Comparison of ENCODE assay signal across 17 cellular contexts in the genomic region with DNA sequence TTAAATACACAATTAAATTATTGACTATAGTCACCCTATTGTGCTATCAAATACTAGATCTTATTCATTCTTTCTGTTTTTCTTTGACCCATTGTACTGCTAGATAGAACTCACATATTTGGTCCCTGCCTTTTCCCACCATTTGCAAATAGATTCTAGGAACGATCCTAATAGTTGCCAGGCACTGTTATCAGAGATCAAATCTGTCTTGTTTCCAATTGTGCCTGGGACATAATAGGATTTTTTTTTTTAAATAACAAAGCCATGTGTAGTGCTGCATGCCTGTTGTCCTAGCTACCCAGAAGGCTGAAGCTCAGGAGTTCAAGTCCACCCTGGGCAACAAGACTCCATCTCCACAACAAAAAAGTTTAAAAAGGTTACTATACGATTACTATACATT.
"Had no signal": no experiment of that assay in that cellular context is flagged by ENCODE, and none has a peak within 500 bp of the region (broad histone marks: within the 10 kb centered on the region; RNA-seq: fewer than 3 reads in every experiment).

No MANE protein-coding gene starts in this region.

- H3K9ac ChIP-seq: neural progenitor cell had no signal

- H3K27ac Mint-ChIP-seq: neural progenitor cell had no signal

- H3K27me3 Mint-ChIP-seq: effector memory CD8-positive, alpha-beta T cell; natural killer cell treated with Interleukin-12 subunit alpha and Interleukin-12 subunit beta and Interleukin-15 and Interleukin-18, amount 100 ng/mL, for 72 hours had no signal

- H3K4me3 Mint-ChIP-seq: effector memory CD8-positive, alpha-beta T cell; natural killer cell treated with Interleukin-12 subunit alpha and Interleukin-12 subunit beta and Interleukin-15 and Interleukin-18, amount 100 ng/mL, for 72 hours; neural progenitor cell had no signal

- H3K27ac ChIP-seq: foreskin keratinocyte, neural progenitor cell, ovary, right atrium auricular region, sigmoid colon, skin epidermis had no signal

- DNase-seq: effector memory CD8-positive, alpha-beta T cell; foreskin keratinocyte; kidney; left colon; left ventricle myocardium superior; nucleus accumbens; ovary; sigmoid colon; stimulated activated CD4-positive, alpha-beta T cell treated with anti-CD3 and anti-CD28 coated beads, Interleukin-2, amount 100 ng/mL, for 24 hours; stimulated activated CD4-positive, alpha-beta T cell treated with anti-CD3 and anti-CD28 coated beads, Interleukin-4, amount 100 ng/mL, for 4 hours; stimulated activated naive CD4-positive, alpha-beta T cell; trophoblast cell had no signal

- H3K9me3 Mint-ChIP-seq: effector memory CD8-positive, alpha-beta T cell; natural killer cell treated with Interleukin-12 subunit alpha and Interleukin-12 subunit beta and Interleukin-15 and Interleukin-18, amount 100 ng/mL, for 72 hours; neural progenitor cell had no signal

- H3K36me3 Mint-ChIP-seq: natural killer cell treated with Interleukin-12 subunit alpha and Interleukin-12 subunit beta and Interleukin-15 and Interleukin-18, amount 100 ng/mL, for 72 hours had no signal

- H3K4me1 ChIP-seq: foreskin keratinocyte had no signal

- H2AFZ ChIP-seq: neural progenitor cell had no signal

- H3K4me2 ChIP-seq: neural progenitor cell had no signal

- ATAC-seq: effector memory CD8-positive, alpha-beta T cell; foreskin keratinocyte; left colon; left ventricle myocardium superior; natural killer cell treated with Interleukin-12 subunit alpha and Interleukin-12 subunit beta and Interleukin-15 and Interleukin-18, amount 100 ng/mL, for 72 hours had no signal

- H3K27me3 ChIP-seq: foreskin keratinocyte, neural progenitor cell, ovary, right atrium auricular region, sigmoid colon had no signal

- H3K4me3 ChIP-seq: lung, neural progenitor cell, ovary, right atrium auricular region, sigmoid colon, skin epidermis had no signal

- H3K36me3 ChIP-seq: neural progenitor cell, ovary, right atrium auricular region, sigmoid colon had no signal

- H3K9me3 ChIP-seq: ovary, right atrium auricular region, sigmoid colon had no signal
